ENCODE assay signal across 19 cellular contexts in the genomic region with DNA sequence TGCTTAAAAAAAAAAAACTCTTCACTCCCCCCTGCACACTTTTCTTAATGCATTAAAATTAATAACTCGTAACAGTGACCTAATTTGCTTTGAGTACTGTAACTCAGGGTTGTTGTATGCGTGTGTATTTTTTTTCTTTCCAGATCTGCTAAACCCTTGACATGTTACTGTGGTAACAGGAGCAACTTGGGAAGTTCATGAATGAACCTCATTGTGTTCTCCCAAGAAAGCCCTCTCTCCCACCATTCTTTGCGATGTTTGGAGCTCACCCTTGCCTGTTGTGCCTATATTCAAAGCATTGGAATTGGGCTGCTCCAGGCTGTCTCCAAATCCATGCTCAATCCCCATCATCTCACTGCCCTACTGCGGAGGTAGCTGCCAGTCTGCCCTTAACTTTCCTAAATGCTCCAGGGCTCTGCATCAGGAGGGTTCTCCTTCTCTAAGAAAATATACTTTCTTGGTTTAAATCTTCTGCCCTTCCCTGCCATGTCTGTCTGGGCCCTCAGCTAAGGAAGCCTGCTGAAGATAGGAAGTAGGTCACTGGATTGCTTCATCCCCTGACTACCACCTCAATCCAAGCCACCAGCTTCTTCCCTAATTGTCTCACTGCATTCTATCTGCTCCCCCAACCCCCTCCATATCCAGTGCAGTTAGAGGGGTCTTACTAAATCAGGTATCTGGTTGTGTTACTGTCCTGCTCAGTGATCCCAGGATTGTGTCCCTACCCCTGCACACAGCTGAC.
DNase-seq lines count a peak whose midpoint lies in the region; ATAC-seq and TF ChIP-seq lines count a peak whose summit lies in the region.
"Had no signal": no experiment of that assay in that cellular context is flagged by ENCODE, and none has a peak within 500 bp of the region (broad histone marks: within the 10 kb centered on the region; RNA-seq: fewer than 3 reads in every experiment).

No MANE protein-coding gene starts in this region.

- H3K9me3 Mint-ChIP-seq in neural progenitor cell = peaks cover 11% of the 10 kb centered on the region
- H3K9me3 Mint-ChIP-seq: immature natural killer cell had no signal

- H3K27me3 ChIP-seq in GM23248 (replicated peaks; ENCODE audit: insufficient read depth) (no peaks in the 10 kb centered on the region), neural progenitor cell (no peaks in the 10 kb centered on the region)
- H3K27me3 ChIP-seq: BLaER1 treated with 17β-estradiol and CSF1 and Interleukin-3, amounts not matched to agents 10 nM and 100 nM; testis had no signal

- H2AFZ ChIP-seq in GM23248 (peak overlapping the region; percentile 22), neural progenitor cell (replicated peaks) (no peak overlapping the region)

- peak overlapping the region; percentile 81 for H3K27ac Mint-ChIP-seq in neural progenitor cell
- H3K27ac Mint-ChIP-seq: immature natural killer cell had no signal

- DNase-seq in GM23248 = peak; percentile 35
- peak; percentile 86 for DNase-seq in NCI-H1105 (lab: John Stamatoyannopoulos, UW)
- peak in 6 of 61 donors; percentile 9 to 26 (median 14) for DNase-seq in caudate nucleus (lab: John Stamatoyannopoulos, UW)
- DNase-seq in neural progenitor cell (ENCODE audit: low spot score) = no peak
- DNase-seq in foreskin fibroblast = no peak
- no peak for DNase-seq in NCI-H345 (lab: John Stamatoyannopoulos, UW)
- DNase-seq: activated gamma-delta T cell treated with Interleukin-2 at 50 U/mL for 16 hours; cortex of kidney; immature natural killer cell; mesendoderm; NCI-H2171; NK-92 treated with Interleukin-12 subunit alpha and Interleukin-12 subunit beta, amount 100 ng/mL, for 24 hours; SHP77; stimulated activated CD4-positive, alpha-beta T cell treated with anti-CD3 and anti-CD28 coated beads, Interleukin-4, amount 100 ng/mL, for 4 hours; T1000; testis had no signal

- H3K4me2 ChIP-seq in GM23248 (ENCODE audit: unreplicated experiment) (peak overlapping the region; percentile 6), neural progenitor cell (no peak overlapping the region)
- H3K4me2 ChIP-seq: BLaER1 treated with 17β-estradiol and CSF1 and Interleukin-3, amounts not matched to agents 10 nM and 100 nM had no signal

- H3K79me2 ChIP-seq in GM23248 (ENCODE audit: insufficient read depth) (peaks cover 93% of the 10 kb centered on the region), neural progenitor cell (ENCODE audit: low read depth) (no peaks in the 10 kb centered on the region)

- H3K9ac ChIP-seq in GM23248 (peak overlapping the region; percentile 62), neural progenitor cell (no peak overlapping the region)
- H3K9ac ChIP-seq: BLaER1 treated with 17β-estradiol and CSF1 and Interleukin-3, amounts not matched to agents 10 nM and 100 nM had no signal

- no peaks in the 10 kb centered on the region for H3K9me2 ChIP-seq in GM23248 (ENCODE audit: insufficient read depth)

- TF ChIP-seq CTCF in neural progenitor cell (IDR thresholded peaks at IDR 0.05) (no peak), foreskin fibroblast (IDR thresholded peaks at IDR 0.05; ENCODE audit: low read depth, low read length) (no peak)

- H3K4me3 Mint-ChIP-seq in neural progenitor cell = no peak overlapping the region
- H3K4me3 Mint-ChIP-seq: immature natural killer cell had no signal

- no peak for ATAC-seq in HG02642 (IDR thresholded peaks at IDR 0.05; ENCODE audit: poor library complexity, unreplicated experiment)

- peaks cover 47% of the 10 kb centered on the region for H3K4me1 ChIP-seq in GM23248 (ENCODE audit: insufficient read depth)
- H3K4me1 ChIP-seq in neural progenitor cell = peaks cover 3% of the 10 kb centered on the region
- H3K4me1 ChIP-seq: HAP-1, testis had no signal

- H3K36me3 ChIP-seq in GM23248 (ENCODE audit: low read depth) (no peaks in the 10 kb centered on the region), neural progenitor cell (no peaks in the 10 kb centered on the region)
- H3K36me3 ChIP-seq: BLaER1 treated with 17β-estradiol and CSF1 and Interleukin-3, amounts not matched to agents 10 nM and 100 nM; HAP-1 had no signal

- H3F3A ChIP-seq in GM23248 (ENCODE audit: insufficient read depth) (peaks cover 10% of the 10 kb centered on the region; the same call in 1 of the 2 replicates), neural progenitor cell (ENCODE audit: low read depth) (no peaks in the 10 kb centered on the region)

- 69 to 76% methylated on average over 4 of the region's 4 CpGs for WGBS in GM23248 (ENCODE audit: low coverage in 1 of 2, low lambda C conversion rate in 2 of 2, missing lambda C conversion rate in 2 of 2), 2 experiments

- no peaks in the 10 kb centered on the region for H3K9me3 ChIP-seq in GM23248 (ENCODE audit: low read depth)
- H3K9me3 ChIP-seq in neural progenitor cell (ENCODE audit: low read depth) = peaks cover 6% of the 10 kb centered on the region
- H3K9me3 ChIP-seq: HAP-1, testis had no signal

- H3K36me3 Mint-ChIP-seq in neural progenitor cell = peaks cover 2% of the 10 kb centered on the region
- H3K36me3 Mint-ChIP-seq: immature natural killer cell had no signal

- H3K4me1 Mint-ChIP-seq in neural progenitor cell = peaks cover 21% of the 10 kb centered on the region
- H3K4me1 Mint-ChIP-seq: immature natural killer cell had no signal

- H3K27ac ChIP-seq in GM23248 (peak overlapping the region; percentile 90), caudate nucleus (ENCODE audit: low read depth, low read length) (peak overlapping the region; percentile 84), neural progenitor cell (no peak overlapping the region)
- H3K27ac ChIP-seq: BLaER1 treated with 17β-estradiol and CSF1 and Interleukin-3, amounts not matched to agents 10 nM and 100 nM; testis had no signal

- peaks cover 4% of the 10 kb centered on the region for H3K27me3 Mint-ChIP-seq in neural progenitor cell (ENCODE audit: insufficient read depth, low read depth)

- no peak overlapping the region for H3K4me3 ChIP-seq in GM23248
- H3K4me3 ChIP-seq in neural progenitor cell = no peak overlapping the region
- no peak overlapping the region for H3K4me3 ChIP-seq in foreskin fibroblast (ENCODE audit: low read depth in 1 of 2, low read length in 2 of 2)
- H3K4me3 ChIP-seq: BLaER1 treated with 17β-estradiol and CSF1 and Interleukin-3, amounts not matched to agents 10 nM and 100 nM; HAP-1; testis had no signal

- H4K20me1 ChIP-seq in GM23248 (ENCODE audit: insufficient read depth) (no peaks in the 10 kb centered on the region), neural progenitor cell (ENCODE audit: low read depth) (no peaks in the 10 kb centered on the region)
- H4K20me1 ChIP-seq: BLaER1 treated with 17β-estradiol and CSF1 and Interleukin-3, amounts not matched to agents 10 nM and 100 nM had no signal

- in situ Hi-C loops in GM23248 (cut with MboI) = no loop called here

Comparison
In these comparisons a context has a peak if more than half of its experiments do, and no peak if none do; other contexts are left out.
1. DNase-seq: peak in GM23248 (single experiment) and NCI-H1105 (single experiment); none in neural progenitor cell (single experiment), foreskin fibroblast (0 of 2) and NCI-H345 (single experiment).